In genomic region chr10:132739225-132739613, GRCh38 we compare ENCODE assay signal across 34 cellular contexts. TPM values are rescaled to one million over a fixed set of nuclear protein-coding genes. Genes with fewer than 3 reads are reported as not detected.
"Had no signal": no experiment of that assay in that cellular context is flagged by ENCODE, and none has a peak within 500 bp of the region (broad histone marks: within the 10 kb centered on the region; RNA-seq: fewer than 3 reads in every experiment).

No MANE protein-coding gene starts in this region.

- H3K27ac ChIP-seq: esophagus squamous epithelium, pancreas, prostate gland, sigmoid colon, stomach, suprapubic skin had no signal

- H3K27me3 ChIP-seq: esophagus squamous epithelium, pancreas, sigmoid colon, stomach, suprapubic skin, transverse colon had no signal

- H3K27me3 Mint-ChIP-seq: activated CD4-positive, alpha-beta memory T cell treated with anti-CD3 and anti-CD28 coated beads, Interleukin-2, amount 10 ng/mL, durations not matched to agents 7 days and 5 days; activated CD4-positive, alpha-beta T cell treated with anti-CD3 and anti-CD28 coated beads, Interleukin-2, amount 10 ng/mL, durations not matched to agents 7 days and 5 days; activated T-cell treated with anti-CD3 and anti-CD28 coated beads, Interleukin-2, amount 50 U/mL, for 24 hours; activated T-helper 17 cell treated with anti-CD3 and anti-CD28 coated beads, Interleukin-2, amount 50 U/mL, for 72 hours; dendritic cell treated with granulocyte-macrophage colony-stimulating factor and Interleukin-4, amounts not matched to agents 40 ng/mL and 50 ng/mL, for 4 days; naive thymus-derived CD4-positive, alpha-beta T cell; stimulated activated memory B cell treated with anti-CD40 and anti-IgM and Interleukin-4, amounts not matched to agents 10 μg/mL and 1 μg/mL and 100 μg/mL, for 72 hours; T-helper 17 cell had no signal

- H3K27ac Mint-ChIP-seq: activated CD4-positive, alpha-beta memory T cell treated with anti-CD3 and anti-CD28 coated beads, Interleukin-2, amount 10 ng/mL, durations not matched to agents 7 days and 5 days; activated CD4-positive, alpha-beta T cell treated with anti-CD3 and anti-CD28 coated beads, Interleukin-2, amount 10 ng/mL, durations not matched to agents 7 days and 5 days; activated T-cell treated with anti-CD3 and anti-CD28 coated beads, Interleukin-2, amount 50 U/mL, for 24 hours; activated T-helper 17 cell treated with anti-CD3 and anti-CD28 coated beads, Interleukin-2, amount 50 U/mL, for 72 hours; dendritic cell treated with granulocyte-macrophage colony-stimulating factor and Interleukin-4, amounts not matched to agents 40 ng/mL and 50 ng/mL, for 4 days; naive thymus-derived CD4-positive, alpha-beta T cell; stimulated activated memory B cell treated with anti-CD40 and anti-IgM and Interleukin-4, amounts not matched to agents 10 μg/mL and 1 μg/mL and 100 μg/mL, for 72 hours; T-helper 17 cell had no signal

- H3K4me3 Mint-ChIP-seq: activated CD4-positive, alpha-beta memory T cell treated with anti-CD3 and anti-CD28 coated beads, Interleukin-2, amount 10 ng/mL, durations not matched to agents 7 days and 5 days; activated CD4-positive, alpha-beta T cell treated with anti-CD3 and anti-CD28 coated beads, Interleukin-2, amount 10 ng/mL, durations not matched to agents 7 days and 5 days; activated T-cell treated with anti-CD3 and anti-CD28 coated beads, Interleukin-2, amount 50 U/mL, for 24 hours; activated T-helper 17 cell treated with anti-CD3 and anti-CD28 coated beads, Interleukin-2, amount 50 U/mL, for 72 hours; dendritic cell treated with granulocyte-macrophage colony-stimulating factor and Interleukin-4, amounts not matched to agents 40 ng/mL and 50 ng/mL, for 4 days; naive thymus-derived CD4-positive, alpha-beta T cell; stimulated activated memory B cell treated with anti-CD40 and anti-IgM and Interleukin-4, amounts not matched to agents 10 μg/mL and 1 μg/mL and 100 μg/mL, for 72 hours; T-helper 17 cell had no signal

- ATAC-seq: activated T-helper 17 cell treated with anti-CD3 and anti-CD28 coated beads, Interleukin-2, amount 50 U/mL, for 72 hours; left colon; naive thymus-derived CD4-positive, alpha-beta T cell; pancreas; stimulated activated memory B cell treated with anti-CD40 and anti-IgM and Interleukin-4, amounts not matched to agents 10 μg/mL and 1 μg/mL and 100 μg/mL, for 72 hours; T-helper 17 cell had no signal

- H3K36me3 ChIP-seq: pancreas, transverse colon had no signal

- H3K9me3 ChIP-seq: esophagus squamous epithelium, pancreas, prostate gland, sigmoid colon, stomach, suprapubic skin, transverse colon had no signal

- H3K4me3 ChIP-seq: esophagus squamous epithelium, pancreas, prostate gland, sigmoid colon, smooth muscle cell, stomach, suprapubic skin, transverse colon had no signal

- H3K9me3 Mint-ChIP-seq: activated CD4-positive, alpha-beta memory T cell treated with anti-CD3 and anti-CD28 coated beads, Interleukin-2, amount 10 ng/mL, durations not matched to agents 7 days and 5 days; activated CD4-positive, alpha-beta T cell treated with anti-CD3 and anti-CD28 coated beads, Interleukin-2, amount 10 ng/mL, durations not matched to agents 7 days and 5 days; activated T-cell treated with anti-CD3 and anti-CD28 coated beads, Interleukin-2, amount 50 U/mL, for 24 hours; activated T-helper 17 cell treated with anti-CD3 and anti-CD28 coated beads, Interleukin-2, amount 50 U/mL, for 72 hours; dendritic cell treated with granulocyte-macrophage colony-stimulating factor and Interleukin-4, amounts not matched to agents 40 ng/mL and 50 ng/mL, for 4 days; naive thymus-derived CD4-positive, alpha-beta T cell; stimulated activated memory B cell treated with anti-CD40 and anti-IgM and Interleukin-4, amounts not matched to agents 10 μg/mL and 1 μg/mL and 100 μg/mL, for 72 hours had no signal

- H3K4me1 ChIP-seq: pancreas, prostate gland, sigmoid colon, stomach, suprapubic skin had no signal

- DNase-seq: activated CD4-positive, alpha-beta memory T cell treated with anti-CD3 and anti-CD28 coated beads, Interleukin-2, amount 10 ng/mL, durations not matched to agents 7 days and 5 days; activated CD4-positive, alpha-beta T cell treated with anti-CD3 and anti-CD28 coated beads for 1 hour; activated CD4-positive, alpha-beta T cell treated with anti-CD3 and anti-CD28 coated beads, Interleukin-2, amount 10 ng/mL, durations not matched to agents 7 days and 5 days; activated CD8-positive, alpha-beta memory T cell treated with anti-CD3 and anti-CD28 coated beads, Interleukin-2, amount 50 U/mL, for 48 hours; activated gamma-delta T cell treated with Interleukin-2 at 50 U/mL for 16 hours; activated naive CD4-positive, alpha-beta T cell treated with anti-CD3 and anti-CD28 coated beads, Interleukin-2, amount 50 U/mL, for 16 hours; activated T-cell treated with anti-CD3 and anti-CD28 coated beads, Interleukin-2, amount 50 U/mL, for 24 hours; amniotic stem cell; central memory CD4-positive, alpha-beta T cell; effector CD4-positive, alpha-beta T cell; esophagus squamous epithelium; foreskin melanocyte; islet precursor cell; left colon; mammary epithelial cell; naive thymus-derived CD4-positive, alpha-beta T cell; pancreas; sigmoid colon; stimulated activated CD4-positive, alpha-beta T cell treated with anti-CD3 and anti-CD28 coated beads, Interleukin-1b, Interleukin-23, amount 100 ng/mL, for 48 hours; stimulated activated CD4-positive, alpha-beta T cell treated with anti-CD3 and anti-CD28 coated beads, Interleukin-4, amount 100 ng/mL, for 4 hours; stimulated activated CD8-positive, alpha-beta memory T cell treated with anti-CD3 and anti-CD28 coated beads, Interleukin-4, amount 100 ng/mL, for 48 hours; stomach; T-helper 17 cell; T1000; transverse colon had no signal

- H3K4me1 Mint-ChIP-seq: activated CD4-positive, alpha-beta memory T cell treated with anti-CD3 and anti-CD28 coated beads, Interleukin-2, amount 10 ng/mL, durations not matched to agents 7 days and 5 days; activated CD4-positive, alpha-beta T cell treated with anti-CD3 and anti-CD28 coated beads, Interleukin-2, amount 10 ng/mL, durations not matched to agents 7 days and 5 days; activated T-helper 17 cell treated with anti-CD3 and anti-CD28 coated beads, Interleukin-2, amount 50 U/mL, for 72 hours; stimulated activated memory B cell treated with anti-CD40 and anti-IgM and Interleukin-4, amounts not matched to agents 10 μg/mL and 1 μg/mL and 100 μg/mL, for 72 hours; T-helper 17 cell had no signal

RNA-seq across cellular contexts. Expression of gene NKX6-2, which starts 46.7 kb away (rescaled TPM):
- total RNA-seq: activated CD4-positive, alpha-beta memory T cell treated with anti-CD3 and anti-CD28 coated beads, Interleukin-2, amount 10 ng/mL, durations not matched to agents 7 days and 5 days; activated CD4-positive, alpha-beta T cell treated with anti-CD3 and anti-CD28 coated beads, Interleukin-2, amount 10 ng/mL, durations not matched to agents 7 days and 5 days; activated T-helper 17 cell treated with anti-CD3 and anti-CD28 coated beads, Interleukin-2, amount 50 U/mL, for 72 hours; left colon; liver; mammary epithelial cell; naive thymus-derived CD4-positive, alpha-beta T cell; sigmoid colon; smooth muscle cell; suprapubic skin; T-helper 17 cell; transverse colon; urinary bladder had no signal
- polyA plus RNA-seq: mammary epithelial cell, neural cell had no signal
